Comparison of ENCODE assay signal across 2 cellular contexts in genomic region chrX:53639257-53639656, GRCh38.
A peak's percentile ranks its signal among the peaks of the same experiment; 100 is the strongest.
TF ChIP-seq lines count a peak whose summit lies in the region.

No MANE protein-coding gene starts in this region.

TF ChIP-seq in SK-N-SH treated with all-trans-retinoic acid at 6 μM for 48 hours, 23 proteins besides CTCF, POLR2A, EP300 and RAD21:
- no peak for TF ChIP-seq CREB5 (CRISPR knock-in tag; IDR thresholded peaks at IDR 0.05; ENCODE audit: low read depth)
- TF ChIP-seq ZNF8 (CRISPR knock-in tag; IDR thresholded peaks at IDR 0.05): 0 out of 2 replicates have a peak, but pooled peaks have one; percentile 20
TF ChIP-seq in SK-N-SH treated with all-trans-retinoic acid at 6 μM for 48 hours: peak in this region for 1.

TF ChIP-seq in K562, 482 proteins besides CTCF, POLR2A, EP300 and RAD21 (continued from another document):
- no peak for TF ChIP-seq DEAF1 (CRISPR knock-in tag; IDR thresholded peaks at IDR 0.05)
- TF ChIP-seq ZBTB5 (IDR thresholded peaks at IDR 0.05): no peak
- TF ChIP-seq ZNF239 (CRISPR knock-in tag; IDR thresholded peaks at IDR 0.05): no peak
